ENCODE assay signal across 28 cellular contexts in the genomic region with DNA sequence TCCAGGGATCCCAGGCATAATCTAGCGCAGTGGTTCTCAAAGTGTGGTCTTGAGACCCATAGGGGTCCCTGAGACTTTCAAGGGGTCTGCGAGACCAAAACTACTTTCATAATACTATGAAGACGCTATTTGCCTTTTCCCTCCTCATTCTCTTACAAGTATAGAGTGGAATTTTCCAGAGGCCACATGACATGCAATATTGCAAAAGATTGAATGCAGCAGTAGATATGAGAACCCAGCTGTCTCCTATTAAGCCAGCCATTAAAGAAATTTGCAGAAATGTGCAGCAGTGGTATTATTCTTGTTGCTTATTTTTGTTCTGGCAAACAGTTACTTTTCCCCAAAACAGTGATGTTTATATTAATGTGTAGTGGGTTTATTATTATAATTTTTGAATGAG.
DNase-seq lines count a peak whose midpoint lies in the region; ATAC-seq, FAIRE-seq and TF ChIP-seq lines count a peak whose summit lies in the region.
"Had no signal": no experiment of that assay in that cellular context is flagged by ENCODE, and none has a peak within 500 bp of the region (broad histone marks: within the 10 kb centered on the region; RNA-seq: fewer than 3 reads in every experiment).

No MANE protein-coding gene starts in this region.

- POLR2A ChIA-PET in endothelial cell of umbilical vein (lab: Charles Lee), result no interaction called here

- H3K9me3 ChIP-seq in liver (ENCODE audit: control insufficient read depth in 4 of 4, low read length in 3 of 4) (no peaks in the 10 kb centered on the region), right lobe of liver (no peaks in the 10 kb centered on the region), endothelial cell of umbilical vein (replicated peaks; ENCODE audit: control insufficient read depth, insufficient read depth, low read length) (no peaks in the 10 kb centered on the region), MG63 (no peaks in the 10 kb centered on the region)
- H3K9me3 ChIP-seq: BE2C, neutrophil, prostate gland, sigmoid colon had no signal

- peaks cover 12 to 51% (median 34%) of the 10 kb centered on the region in 4 donors for H3K4me1 ChIP-seq in liver (ENCODE audit: control insufficient read depth in 4 of 4, insufficient read depth in 4 of 4, low read length in 3 of 4)
- H3K4me1 ChIP-seq in right lobe of liver, result peaks cover 0 to 32% (median 13%) of the 10 kb centered on the region in 4 donors
- H3K4me1 ChIP-seq in endothelial cell of umbilical vein (ENCODE audit: control insufficient read depth, extremely low read depth, insufficient read depth, low read length), result peaks cover 2% of the 10 kb centered on the region
- H3K4me1 ChIP-seq: prostate gland had no signal

- DNase-seq in right lobe of liver (no peak), endothelial cell of umbilical vein (ENCODE audit: low read depth, low spot score) (no peak), iris pigment epithelial cell (ENCODE audit: low read depth) (peak; percentile 68), MG63 (no peak), NOMO-1 treated with DMSO at 0.1 percent for 48 hours (lab: John Stamatoyannopoulos, UW; ENCODE audit: unreplicated experiment) (no peak), cardiac septum (ENCODE audit: low spot score) (no peak)
- no peak for DNase-seq in activated CD4-positive, alpha-beta T cell treated with anti-CD3 and anti-CD28 coated beads, Interleukin-2, amount 50 U/mL, for 1 hour
- DNase-seq: 8988T; activated CD4-positive, alpha-beta memory T cell treated with anti-CD3 and anti-CD28 coated beads, Interleukin-2, amount 10 ng/mL, durations not matched to agents 7 days and 5 days; activated CD8-positive, alpha-beta memory T cell treated with anti-CD3 and anti-CD28 coated beads, Interleukin-2, amount 50 U/mL, for 4 hours; activated naive CD4-positive, alpha-beta T cell; activated naive CD8-positive, alpha-beta T cell treated with anti-CD3 and anti-CD28 coated beads, Interleukin-2, amount 50 U/mL, for 24 hours; BE2C; Kasumi-1; kidney; MV-4-11; NCI-H1436; NCI-H2081 treated with DMSO at 0.1 percent for 48 hours; NCI-H2227 treated with DMSO at 0.1 percent for 48 hours; NCI-H69; sigmoid colon; trophoblast cell had no signal

- no peaks in the 10 kb centered on the region for H4K20me1 ChIP-seq in endothelial cell of umbilical vein (replicated peaks; ENCODE audit: control insufficient read depth, extremely low read depth, insufficient read depth, low read length)

- H3K36me3 ChIP-seq in liver (ENCODE audit: control insufficient read depth in 4 of 4, insufficient read depth in 3 of 4, low read depth in 1 of 4, low read length in 3 of 4) (no peaks in the 10 kb centered on the region), right lobe of liver (no peaks in the 10 kb centered on the region), endothelial cell of umbilical vein (ENCODE audit: control insufficient read depth in 2 of 2, extremely low read depth in 1 of 2, insufficient read depth in 2 of 2, low read length in 2 of 2) (peaks cover 62 to 88% of the 10 kb centered on the region in 2 experiments), MG63 (no peaks in the 10 kb centered on the region)
- H3K36me3 ChIP-seq: BE2C, neutrophil, prostate gland, sigmoid colon had no signal

- intact Hi-C loops in right lobe of liver (cut with DNase I) (no loop called here), endothelial cell of umbilical vein (cut with micrococcal nuclease) (loop anchor here (2.0 kb wide), 1 partner anchor 223 kb away; no protein-coding TSS in a partner anchor), cardiac septum (cut with DNase I) (loop anchor here (2.0 to 10.0 kb wide), 2 partner anchors 133 to 223 kb away; no protein-coding TSS in a partner anchor)

- ATAC-seq in right lobe of liver, result no peak
- ATAC-seq: activated CD4-positive, CD25-positive, alpha-beta regulatory T cell treated with anti-CD3 and anti-CD28 coated beads, Interleukin-2, amount 50 U/mL, for 24 hours; activated naive CD8-positive, alpha-beta T cell treated with anti-CD3 and anti-CD28 coated beads, Interleukin-2, amount 50 U/mL, for 24 hours; Right ventricle myocardium inferior; stimulated activated memory B cell treated with anti-CD40 and anti-IgM and Interleukin-4, amounts not matched to agents 10 μg/mL and 1 μg/mL and 100 μg/mL, for 72 hours had no signal

- dilution Hi-C loops in endothelial cell of umbilical vein (cut with MboI; ENCODE audit: extremely low pct_ligation_motif_present, low sequenced_read_pairs), result no loop called here

- H3K9ac ChIP-seq in liver (ENCODE audit: low read depth in 1 of 2, low read length in 2 of 2), result peak overlapping the region in 1 of 2 donors; percentile 12
- no peak overlapping the region for H3K9ac ChIP-seq in endothelial cell of umbilical vein (replicated peaks; ENCODE audit: extremely low read depth, insufficient read depth, low read length)

- peak overlapping the region; percentile 44 to 47 for H3K27ac ChIP-seq in liver (ENCODE audit: low read depth in 1 of 2, low read length in 2 of 2)
- no peak overlapping the region for H3K27ac ChIP-seq in right lobe of liver
- H3K27ac ChIP-seq in endothelial cell of umbilical vein (ENCODE audit: insufficient read depth, low read depth, low read length), result no peak overlapping the region
- H3K27ac ChIP-seq: neutrophil, prostate gland had no signal

- TSS peak; percentile 4 for BruUV-seq in endothelial cell of umbilical vein (replicated peaks; lab: Mats Ljungman, UMichigan)

- peaks cover 11% of the 10 kb centered on the region for H3K79me2 ChIP-seq in endothelial cell of umbilical vein (ENCODE audit: control insufficient read depth, insufficient read depth, low read length)

- no peaks in the 10 kb centered on the region for H3K27me3 ChIP-seq in liver (ENCODE audit: control insufficient read depth in 4 of 4, insufficient read depth in 4 of 4, low read length in 3 of 4)
- H3K27me3 ChIP-seq in right lobe of liver, result no peaks in the 10 kb centered on the region
- no peaks in the 10 kb centered on the region for H3K27me3 ChIP-seq in endothelial cell of umbilical vein (ENCODE audit: control insufficient read depth in 2 of 2, insufficient read depth in 2 of 2, low read length in 2 of 2)
- H3K27me3 ChIP-seq in MG63, result no peaks in the 10 kb centered on the region
- H3K27me3 ChIP-seq: BE2C had no signal

- H3K9me1 ChIP-seq in endothelial cell of umbilical vein (replicated peaks; ENCODE audit: control insufficient read depth, extremely low read depth, insufficient read depth, low read length), result no peaks in the 10 kb centered on the region

- no peak for FAIRE-seq in endothelial cell of umbilical vein (lab: Jason Lieb, UNC)
- FAIRE-seq: kidney had no signal

- CTCF ChIA-PET in endothelial cell of umbilical vein (lab: Charles Lee), result interaction anchor here (2.2 kb wide), 1 partner anchor 218 kb away, joined by 7 read pairs; no protein-coding TSS in a partner anchor

- no peak for TF ChIP-seq RAD21 in liver (IDR thresholded peaks at IDR 0.05)

- TF ChIP-seq CTCF in liver (IDR thresholded peaks at IDR 0.05; ENCODE audit: low read depth, low read length, missing input control), result no peak
- no peak for TF ChIP-seq CTCF in right lobe of liver (IDR thresholded peaks at IDR 0.05)
- TF ChIP-seq CTCF in endothelial cell of umbilical vein (IDR thresholded peaks at IDR 0.05; ENCODE audit: extremely low read depth in 1 of 2, insufficient read depth in 1 of 2, low read depth in 1 of 2, low read length in 2 of 2), result no peak

- no peak for TF ChIP-seq POLR2A in right lobe of liver (IDR thresholded peaks at IDR 0.05)
- no peak for TF ChIP-seq POLR2A in endothelial cell of umbilical vein (IDR thresholded peaks at IDR 0.05; ENCODE audit: low read depth, low read length)

- H3K4me3 ChIP-seq in liver (ENCODE audit: low read depth in 1 of 3, low read length in 3 of 3), result no peak overlapping the region
- no peak overlapping the region for H3K4me3 ChIP-seq in right lobe of liver
- no peak overlapping the region for H3K4me3 ChIP-seq in endothelial cell of umbilical vein (replicated peaks in 1 of 3; ENCODE audit: insufficient read depth in 1 of 3, low read depth in 1 of 3, low read length in 3 of 3)
- H3K4me3 ChIP-seq in MG63, result no peak overlapping the region
- H3K4me3 ChIP-seq: prostate gland, sigmoid colon had no signal

- WGBS in liver, result 84% methylated on average over 3 of the region's 3 CpGs
- 58% methylated on average over 2 of the region's 3 CpGs for WGBS in right lobe of liver (ENCODE audit: insufficient coverage, low coverage, low lambda C conversion rate, missing lambda C conversion rate)

- H2AFZ ChIP-seq in endothelial cell of umbilical vein (ENCODE audit: low read depth, low read length), result no peak overlapping the region

- H3K4me2 ChIP-seq in endothelial cell of umbilical vein (ENCODE audit: insufficient read depth, low read length), result no peak overlapping the region

TF ChIP-seq in liver, 16 proteins besides CTCF, POLR2A, EP300 and RAD21 (continues in another document):
- TF ChIP-seq FOXA2 (IDR thresholded peaks at IDR 0.05), result no peak
- TF ChIP-seq YY1 (IDR thresholded peaks at IDR 0.05), result peak; percentile 13

TF ChIP-seq in endothelial cell of umbilical vein, 7 proteins besides CTCF, POLR2A, EP300 and RAD21:
- TF ChIP-seq POLR2AphosphoS5 (IDR thresholded peaks at IDR 0.05; ENCODE audit: insufficient read depth, low read depth, low read length) (no peak), MYC (IDR thresholded peaks at IDR 0.05; ENCODE audit: low read depth, low read length) (no peak), FOS (IDR thresholded peaks at IDR 0.05; ENCODE audit: borderline replicate concordance, insufficient read depth, low read length) (no peak), JUN (IDR thresholded peaks at IDR 0.05; ENCODE audit: borderline replicate concordance, insufficient read depth, insufficient read length, low read depth) (no peak), GATA2 (IDR thresholded peaks at IDR 0.05; ENCODE audit: insufficient read depth, insufficient read length, low read depth, low read length) (no peak), EZH2 (IDR thresholded peaks at IDR 0.05; ENCODE audit: borderline replicate concordance, low read depth, low read length, severe bottlenecking) (no peak)
- TF ChIP-seq, protein P1, sequence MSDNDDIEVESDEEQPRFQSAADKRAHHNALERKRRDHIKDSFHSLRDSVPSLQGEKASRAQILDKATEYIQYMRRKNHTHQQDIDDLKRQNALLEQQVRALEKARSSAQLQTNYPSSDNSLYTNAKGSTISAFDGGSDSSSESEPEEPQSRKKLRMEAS (IDR thresholded peaks at IDR 0.05; ENCODE audit: insufficient read depth, insufficient read length), result no peak

Comparison
In these comparisons a context has a peak if more than half of its experiments do, and no peak if none do; other contexts are left out.
1. H3K27ac ChIP-seq: peak in liver (2 of 2); none in right lobe of liver (0 of 3) and endothelial cell of umbilical vein (single experiment).
2. intact Hi-C loops: an anchor here in endothelial cell of umbilical vein (2.0 kb wide) and cardiac septum (2.0 to 10.0 kb wide); none called in right lobe of liver.